Comparison of ENCODE assay signal across 8 cellular contexts in the genomic region with DNA sequence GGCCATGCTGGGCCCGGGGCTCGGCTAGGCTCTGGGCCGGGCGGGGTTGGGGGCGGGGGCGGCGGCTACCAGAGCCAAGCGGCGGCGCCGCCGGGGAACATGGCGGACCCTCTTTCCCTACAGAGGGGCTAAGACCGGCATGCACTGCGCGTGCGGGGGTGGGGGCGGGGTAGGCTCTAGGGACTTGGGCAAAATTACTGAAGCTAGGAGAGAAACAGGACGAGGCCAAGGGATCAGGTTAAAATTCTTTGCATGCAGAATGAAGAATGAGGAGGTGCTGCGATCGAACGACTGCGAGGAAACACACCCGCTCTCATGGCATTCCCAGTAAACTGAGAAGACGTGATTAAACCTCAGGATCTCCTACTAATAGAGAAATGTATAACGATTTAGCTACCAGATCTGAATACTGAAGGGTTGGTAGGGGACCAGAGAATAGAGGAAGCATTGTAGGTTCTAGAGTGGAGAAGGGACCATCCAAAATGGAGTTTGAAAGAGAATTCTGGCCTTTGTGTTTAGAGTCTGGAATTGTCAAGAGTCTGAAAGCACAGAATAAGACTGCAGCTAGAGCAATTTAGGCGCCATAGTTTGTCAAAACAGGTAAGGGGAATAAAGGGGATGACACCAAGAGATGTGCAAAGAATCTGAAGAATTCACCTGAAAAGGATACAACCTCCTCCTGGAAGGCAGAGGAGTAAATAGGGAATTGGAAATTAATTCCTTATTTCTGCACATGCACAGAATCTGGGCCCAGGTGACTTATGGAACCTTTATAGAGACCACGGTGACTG. TPM values are rescaled to one million over a fixed set of nuclear protein-coding genes. Genes with fewer than 3 reads are reported as not detected.
DNase-seq lines count a peak whose midpoint lies in the region; ATAC-seq and TF ChIP-seq lines count a peak whose summit lies in the region.

A gene (minus strand): TSS at position 141 of the 791 bp plus-strand sequence. CDS start 135 bp downstream, at position 6.

- ATAC-seq in GM19395 (IDR thresholded peaks at IDR 0.05; ENCODE audit: unreplicated experiment): peak; percentile 64
- peak; percentile 24 for ATAC-seq in HG03558 (IDR thresholded peaks at IDR 0.05; ENCODE audit: extremely low read depth, unreplicated experiment)

- H3K4me1 ChIP-seq in duodenal mucosa (ENCODE audit: control insufficient read depth in 1 of 2, insufficient read depth in 2 of 2, low read length in 2 of 2): peaks cover 16 to 20% of the 10 kb centered on the region in 2 donors

- peak within 1 kb of the TSS; percentile 98 for H3K27ac ChIP-seq in duodenal mucosa (ENCODE audit: low read depth, low read length)

- CTCF ChIA-PET in BJ (lab: Yijun Ruan, JAX): interaction anchor here (0.9 to 1.3 kb wide), 2 partner anchors 20 to 151 kb away, joined by 3 to 4 read pairs; no protein-coding TSS in a partner anchor

- 4 to 6% methylated on average over 27 to 28 of the region's 28 CpGs for WGBS in lower leg skin, 2 donors

- H3K9me3 ChIP-seq in duodenal mucosa (ENCODE audit: control insufficient read depth in 1 of 2, low read length in 2 of 2): no peaks in the 10 kb centered on the region

- peak within 1 kb of the TSS; percentile 97 to 98 for H3K9ac ChIP-seq in duodenal mucosa (ENCODE audit: low read depth in 1 of 2, low read length in 2 of 2)

- TF ChIP-seq CTCF in BJ (IDR thresholded peaks at IDR 0.05; ENCODE audit: insufficient read depth, low read depth, low read length) (no peak), lower leg skin (IDR thresholded peaks at IDR 0.05) (no peak)

- intact Hi-C loops in lower leg skin (cut with DNase I; ENCODE audit: low total_unique reads): no loop called here

- peaks cover 2% of the 10 kb centered on the region; the same call in 1 of the 2 replicates for H3K36me3 ChIP-seq in BJ (ENCODE audit: control insufficient read depth, insufficient read depth, low read length)
- peaks cover 0 to 21% of the 10 kb centered on the region in 2 donors for H3K36me3 ChIP-seq in duodenal mucosa (ENCODE audit: control insufficient read depth in 1 of 2, insufficient read depth in 2 of 2, low read length in 2 of 2)

- no peak for TF ChIP-seq POLR2A in lower leg skin (IDR thresholded peaks at IDR 0.05)

- no peaks in the 10 kb centered on the region for H3K27me3 ChIP-seq in BJ (ENCODE audit: control insufficient read depth, insufficient read depth, low read length)
- no peaks in the 10 kb centered on the region for H3K27me3 ChIP-seq in duodenal mucosa (ENCODE audit: control insufficient read depth in 1 of 2, insufficient read depth in 2 of 2, low read length in 2 of 2)

- POLR2A ChIA-PET in BJ (lab: Charles Lee): interaction anchor here (0.5 to 0.7 kb wide), 3 partner anchors 403 to 1284 kb away, joined by 3 to 10 read pairs (median 3); no protein-coding TSS in a partner anchor

- DNase-seq in BJ (ENCODE audit: low read depth): peak; percentile 73
- DNase-seq in NCI-H748 treated with DMSO at 0.1 percent for 48 hours (lab: John Stamatoyannopoulos, UW): peak; percentile 88
- DNase-seq in activated CD4-positive, alpha-beta T cell treated with anti-CD3 and anti-CD28 coated beads, Interleukin-2, amount 50 U/mL, for 48 hours: peak; percentile 92 to 93
- DNase-seq in lower leg skin (ENCODE audit: low spot score in 2 of 2): peak; percentile 87 to 96
- DNase-seq in stimulated activated CD4-positive, alpha-beta T cell treated with anti-CD3 and anti-CD28 coated beads, Interleukin-4, amount 100 ng/mL, for 4 hours: peak; percentile 89

- H3K4me3 ChIP-seq in BJ (ENCODE audit: low read depth, low read length): peak within 1 kb of the TSS; percentile 89
- H3K4me3 ChIP-seq in duodenal mucosa (ENCODE audit: low read depth in 1 of 2, low read length in 2 of 2): peak within 1 kb of the TSS; percentile 93 to 95
- H3K4me3 ChIP-seq in lower leg skin (ENCODE audit: low read depth, poor library complexity, severe bottlenecking): peak within 1 kb of the TSS; percentile 90

RNA-seq across cellular contexts. Expression of the gene that starts here (rescaled TPM):
- polyA plus RNA-seq in BJ (2011; rRNA removed): 11.7 and 18.6 TPM in 2 replicates
- polyA minus RNA-seq in BJ (2011; rRNA and poly(A)+ RNA removed): 9.8 and 15.6 TPM in 2 replicates
- total RNA-seq in lower leg skin: 10 to 100 TPM; 19.8 to 25.1 (median 24.1) TPM

Comparison
In these comparisons a context has a peak if more than half of its experiments do, and no peak if none do; other contexts are left out.
1. Peak in every context shown above with its lines: DNase-seq, ATAC-seq, H3K4me3 ChIP-seq and H3K27ac ChIP-seq.